Comparison of ENCODE assay signal across 9 cellular contexts in genomic region chr11:124402326-124402922, GRCh38. TPM values are rescaled to one million over a fixed set of nuclear protein-coding genes. Genes with fewer than 3 reads are reported as not detected.
DNase-seq lines count a peak whose midpoint lies in the region; ATAC-seq, FAIRE-seq and TF ChIP-seq lines count a peak whose summit lies in the region.
"Had no signal": no experiment of that assay in that cellular context is flagged by ENCODE, and none has a peak within 500 bp of the region (broad histone marks: within the 10 kb centered on the region; RNA-seq: fewer than 3 reads in every experiment).

No MANE protein-coding gene starts in this region.

- H3K36me3 Mint-ChIP-seq in CD14-positive monocyte (no peaks in the 10 kb centered on the region), progenitor cell of endocrine pancreas (ENCODE audit: insufficient read depth) (peaks cover 2% of the 10 kb centered on the region)
- H3K36me3 Mint-ChIP-seq in activated T-cell treated with anti-CD3 and anti-CD28 coated beads, Interleukin-2, amount 50 U/mL, for 72 hours (ENCODE audit: insufficient read depth in 2 of 2) = peaks cover 0 to 3% of the 10 kb centered on the region in 2 donors

- H3K4me3 Mint-ChIP-seq in CD14-positive monocyte (no peak overlapping the region), progenitor cell of endocrine pancreas (ENCODE audit: low read depth) (no peak overlapping the region)
- no peak overlapping the region for H3K4me3 Mint-ChIP-seq in activated T-cell treated with anti-CD3 and anti-CD28 coated beads, Interleukin-2, amount 50 U/mL, for 72 hours
- H3K4me3 Mint-ChIP-seq: activated T-cell treated with anti-CD3 and anti-CD28 coated beads, Interleukin-2, amount 50 U/mL, for 4 hours had no signal

- H3K27ac Mint-ChIP-seq in CD14-positive monocyte (no peak overlapping the region), progenitor cell of endocrine pancreas (no peak overlapping the region)
- peak overlapping the region; percentile 55 for H3K27ac Mint-ChIP-seq in activated T-cell treated with anti-CD3 and anti-CD28 coated beads, Interleukin-2, amount 50 U/mL, for 72 hours

- H3K4me1 Mint-ChIP-seq in CD14-positive monocyte (peaks cover 9% of the 10 kb centered on the region), progenitor cell of endocrine pancreas (ENCODE audit: low read depth) (no peaks in the 10 kb centered on the region)
- H3K4me1 Mint-ChIP-seq in activated T-cell treated with anti-CD3 and anti-CD28 coated beads, Interleukin-2, amount 50 U/mL, for 72 hours (ENCODE audit: low read depth) = no peaks in the 10 kb centered on the region

- TF ChIP-seq CTCF in CD14-positive monocyte (IDR thresholded peaks at IDR 0.05) (peak; percentile 78), progenitor cell of endocrine pancreas (IDR thresholded peaks at IDR 0.05; ENCODE audit: unreplicated experiment) (peak; percentile 72)

- peak; percentile 95 for ATAC-seq in HG02884 (IDR thresholded peaks at IDR 0.05; ENCODE audit: unreplicated experiment)
- peak; percentile 84 to 95 for ATAC-seq in activated T-cell treated with anti-CD3 and anti-CD28 coated beads, Interleukin-2, amount 50 U/mL, for 72 hours (replicated peaks in 1 of 2)
- ATAC-seq in HG03097 (IDR thresholded peaks at IDR 0.05; ENCODE audit: low FRiP score, unreplicated experiment) = no peak

- H3K27me3 Mint-ChIP-seq in CD14-positive monocyte (ENCODE audit: low read depth in 3 of 3) (peaks cover 5 to 7% (median 7%) of the 10 kb centered on the region in 3 donors), progenitor cell of endocrine pancreas (no peaks in the 10 kb centered on the region)
- peaks cover 10% of the 10 kb centered on the region for H3K27me3 Mint-ChIP-seq in activated T-cell treated with anti-CD3 and anti-CD28 coated beads, Interleukin-2, amount 50 U/mL, for 72 hours (ENCODE audit: low read depth)

- DNase-seq in CD14-positive monocyte (ENCODE audit: low spot score) (peak; percentile 55), GM12892 (ENCODE audit: insufficient read length) (peak; percentile 9), NCI-H345 treated with DMSO at 0.1 percent for 48 hours (lab: John Stamatoyannopoulos, UW; ENCODE audit: unreplicated experiment) (peak; percentile 8), glomerular endothelial cell (ENCODE audit: extremely low read depth, low read depth, low spot score) (peak; percentile 58), progenitor cell of endocrine pancreas (ENCODE audit: low spot score, unreplicated experiment) (peak; percentile 21)
- DNase-seq in activated T-cell treated with anti-CD3 and anti-CD28 coated beads, Interleukin-2, amount 50 U/mL, for 72 hours = peak; percentile 69 to 78
- DNase-seq: activated T-cell treated with anti-CD3 and anti-CD28 coated beads, Interleukin-2, amount 50 U/mL, for 4 hours had no signal

- intact Hi-C loops in CD14-positive monocyte (cut with micrococcal nuclease) = no loop called here

- H3K9me3 Mint-ChIP-seq in CD14-positive monocyte = no peaks in the 10 kb centered on the region
- no peaks in the 10 kb centered on the region for H3K9me3 Mint-ChIP-seq in activated T-cell treated with anti-CD3 and anti-CD28 coated beads, Interleukin-2, amount 50 U/mL, for 72 hours
- peaks cover 2% of the 10 kb centered on the region for H3K9me3 Mint-ChIP-seq in progenitor cell of endocrine pancreas (ENCODE audit: low read depth)
- H3K9me3 Mint-ChIP-seq: activated T-cell treated with anti-CD3 and anti-CD28 coated beads, Interleukin-2, amount 50 U/mL, for 4 hours had no signal

- peak; percentile 48 for FAIRE-seq in GM12892 (lab: Jason Lieb, UNC)

- no peak for TF ChIP-seq POLR2A in GM12892 (IDR thresholded peaks at IDR 0.05; ENCODE audit: low read depth, low read length)

RNA-seq across cellular contexts. Expression of gene OR8B3, which starts 3.6 kb away (rescaled TPM):
- polyA plus RNA-seq in CD14-positive monocyte = not detected
- polyA plus RNA-seq in GM12892 (2012; ENCODE audit: missing spikeins) = not detected
- total RNA-seq in activated T-cell treated with anti-CD3 and anti-CD28 coated beads, Interleukin-2, amount 50 U/mL, for 72 hours = not detected
- total RNA-seq in glomerular endothelial cell = not detected in 2 replicates
- total RNA-seq in progenitor cell of endocrine pancreas = not detected in 2 replicates
- total RNA-seq: activated T-cell treated with anti-CD3 and anti-CD28 coated beads, Interleukin-2, amount 50 U/mL, for 4 hours had no signal

RNA-seq across cellular contexts. Expression of gene OR8B2, which starts 18.1 kb away (rescaled TPM):
- polyA plus RNA-seq in CD14-positive monocyte = not detected
- not detected for polyA plus RNA-seq in GM12892 (2012; ENCODE audit: missing spikeins)
- total RNA-seq in activated T-cell treated with anti-CD3 and anti-CD28 coated beads, Interleukin-2, amount 50 U/mL, for 72 hours = not detected
- total RNA-seq in glomerular endothelial cell (not detected in 2 replicates), progenitor cell of endocrine pancreas (not detected in 2 replicates)
- total RNA-seq: activated T-cell treated with anti-CD3 and anti-CD28 coated beads, Interleukin-2, amount 50 U/mL, for 4 hours had no signal

RNA-seq across cellular contexts. Expression of gene OR8B4, which starts 22.2 kb away (rescaled TPM):
- polyA plus RNA-seq in CD14-positive monocyte = not detected
- polyA plus RNA-seq in GM12892 (2012; ENCODE audit: missing spikeins) = not detected
- not detected for total RNA-seq in activated T-cell treated with anti-CD3 and anti-CD28 coated beads, Interleukin-2, amount 50 U/mL, for 72 hours
- total RNA-seq in glomerular endothelial cell (not detected in 2 replicates), progenitor cell of endocrine pancreas (not detected in 2 replicates)
- total RNA-seq: activated T-cell treated with anti-CD3 and anti-CD28 coated beads, Interleukin-2, amount 50 U/mL, for 4 hours had no signal

RNA-seq across cellular contexts. Expression of gene OR8B8, which starts 43.1 kb away (rescaled TPM):
- not detected for polyA plus RNA-seq in CD14-positive monocyte
- polyA plus RNA-seq in GM12892 (2012; ENCODE audit: missing spikeins) = not detected
- not detected for total RNA-seq in activated T-cell treated with anti-CD3 and anti-CD28 coated beads, Interleukin-2, amount 50 U/mL, for 72 hours
- not detected in 2 replicates for total RNA-seq in glomerular endothelial cell
- total RNA-seq in progenitor cell of endocrine pancreas = not detected in 2 replicates
- total RNA-seq: activated T-cell treated with anti-CD3 and anti-CD28 coated beads, Interleukin-2, amount 50 U/mL, for 4 hours had no signal

Comparison
In these comparisons a context has a peak if more than half of its experiments do, and no peak if none do; other contexts are left out.
1. DNase-seq: peak in every context shown above with its lines; median percentile 74 in activated T-cell treated with anti-CD3 and anti-CD28 coated beads, Interleukin-2, amount 50 U/mL, for 72 hours; 58 in glomerular endothelial cell; 55 in CD14-positive monocyte; 21 in progenitor cell of endocrine pancreas; 9 in GM12892; 8 in NCI-H345 treated with DMSO at 0.1 percent for 48 hours.